ENCODE assay signal across 14 cellular contexts in the genomic region with DNA sequence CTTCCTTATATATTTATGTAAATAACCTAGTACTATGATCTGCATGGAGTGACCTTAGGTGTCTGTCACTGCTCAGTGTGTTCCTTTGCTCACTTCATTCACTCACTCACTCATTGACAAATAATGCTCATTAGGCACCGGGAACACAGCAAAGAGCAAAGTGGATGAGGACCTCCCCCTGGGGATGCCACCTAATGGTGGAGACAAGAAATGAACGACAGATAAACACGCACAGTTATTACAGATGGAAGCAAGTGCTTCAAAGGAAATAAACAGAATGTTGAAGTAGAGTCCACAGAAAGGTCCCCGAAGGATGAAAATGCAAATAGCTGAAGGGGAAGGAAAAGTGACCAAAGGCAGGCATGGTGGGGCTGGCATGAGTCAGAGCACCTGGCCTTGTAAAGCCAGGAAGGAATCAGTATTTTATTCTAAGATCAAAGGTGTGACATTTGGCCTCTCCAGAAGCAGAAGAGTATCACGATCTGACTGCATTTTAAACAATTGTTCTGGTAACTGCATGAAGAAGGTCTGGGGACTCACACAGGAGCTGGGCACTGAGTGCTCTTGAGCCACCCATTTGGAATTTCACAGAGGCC. TPM values are rescaled to one million over a fixed set of nuclear protein-coding genes. Genes with fewer than 3 reads are reported as not detected.
DNase-seq lines count a peak whose midpoint lies in the region; TF ChIP-seq lines count a peak whose summit lies in the region.
"Had no signal": no experiment of that assay in that cellular context is flagged by ENCODE, and none has a peak within 500 bp of the region (broad histone marks: within the 10 kb centered on the region; RNA-seq: fewer than 3 reads in every experiment).

No MANE protein-coding gene starts in this region.

- peak; percentile 57 for TF ChIP-seq CTCF in A673 (conservative IDR thresholded peaks at IDR 0.05; ENCODE audit: low read depth, low read length)
- TF ChIP-seq CTCF in GM12865 (IDR thresholded peaks at IDR 0.05; ENCODE audit: insufficient read depth, low read depth, low read length, missing control alignments): no peak
- TF ChIP-seq CTCF in OCI-LY3 (IDR thresholded peaks at IDR 0.05; ENCODE audit: low read depth, low read length): peak; percentile 44
- peak; percentile 57 for TF ChIP-seq CTCF in epithelial cell of proximal tubule (conservative IDR thresholded peaks at IDR 0.05; ENCODE audit: low read depth, low read length)

- DNase-seq in A673 (ENCODE audit: low spot score) (peak; percentile 54), GM12865 (ENCODE audit: low read depth) (peak; percentile 29), epithelial cell of proximal tubule (ENCODE audit: low read depth) (no peak), inferior parietal cortex (ENCODE audit: extremely low spot score) (no peak), DMS79 (lab: John Stamatoyannopoulos, UW) (no peak), amniotic stem cell (lab: John Stamatoyannopoulos, UW) (no peak)
- DNase-seq in activated T-cell treated with anti-CD3 and anti-CD28 coated beads, Interleukin-2, amount 50 U/mL, for 1 hour: no peak
- DNase-seq: activated CD4-positive, alpha-beta memory T cell treated with anti-CD3 and anti-CD28 coated beads for 36 hours; amygdala; kidney glomerular epithelial cell; NCI-H1048; substantia nigra had no signal

- H3K79me2 ChIP-seq in OCI-LY3 (ENCODE audit: low read length): no peaks in the 10 kb centered on the region

- H3K4me3 ChIP-seq in A673 (ENCODE audit: low read depth, low read length, poor library complexity, severe bottlenecking): no peak overlapping the region
- H3K4me3 ChIP-seq in GM12865 (ENCODE audit: low read depth, low read length): no peak overlapping the region
- no peak overlapping the region for H3K4me3 ChIP-seq in OCI-LY3 (ENCODE audit: low read length)
- no peak overlapping the region for H3K4me3 ChIP-seq in epithelial cell of proximal tubule (ENCODE audit: low read depth, low read length)

- no TSS peak for BruUV-seq in A673 (replicated peaks; lab: Mats Ljungman, UMichigan)

- no peaks in the 10 kb centered on the region for H4K20me1 ChIP-seq in OCI-LY3 (ENCODE audit: insufficient read depth, low read length)

- H3K27ac ChIP-seq in A673 (ENCODE audit: low read depth, low read length, poor library complexity, severe bottlenecking) (no peak overlapping the region), OCI-LY3 (ENCODE audit: low read length) (no peak overlapping the region)
- H3K27ac ChIP-seq: epithelial cell of prostate had no signal

- H3K27me3 ChIP-seq in A673 (replicated peaks; ENCODE audit: insufficient read depth, low read depth, low read length, poor library complexity) (no peaks in the 10 kb centered on the region), OCI-LY3 (ENCODE audit: low read depth, low read length) (no peaks in the 10 kb centered on the region)

- H3K9me3 ChIP-seq in A673 (ENCODE audit: low read depth, low read length, poor library complexity, severe bottlenecking): no peaks in the 10 kb centered on the region
- H3K9me3 ChIP-seq in OCI-LY3 (ENCODE audit: insufficient read depth, low read length): no peaks in the 10 kb centered on the region

- H3K4me1 ChIP-seq in A673 (ENCODE audit: insufficient read depth, low read length, poor library complexity, severe bottlenecking): peaks cover 7% of the 10 kb centered on the region
- peaks cover 5% of the 10 kb centered on the region; the same call in 1 of the 2 replicates for H3K4me1 ChIP-seq in OCI-LY3 (ENCODE audit: low read length)

- H3K9ac ChIP-seq in OCI-LY3 (ENCODE audit: low read length): no peak overlapping the region

- CTCF ChIA-PET in A673 (lab: Charles Lee): no interaction called here

- intact Hi-C loops in A673 (cut with micrococcal nuclease; ENCODE audit: unreplicated experiment): no loop called here

- no peak overlapping the region for H3K4me2 ChIP-seq in OCI-LY3 (ENCODE audit: low read length)

- H3K36me3 ChIP-seq in A673 (ENCODE audit: insufficient read depth, low read length, poor library complexity, severe bottlenecking) (no peaks in the 10 kb centered on the region), OCI-LY3 (replicated peaks; ENCODE audit: low read depth, low read length) (no peaks in the 10 kb centered on the region)

- no peak overlapping the region for H2AFZ ChIP-seq in OCI-LY3 (ENCODE audit: low read depth, low read length)

- POLR2A ChIA-PET in A673 (lab: Charles Lee; ENCODE audit: low non-redundant PET): no interaction called here

RNA-seq across cellular contexts. Expression of a gene that starts 23.1 kb away (rescaled TPM):
- 2.7 and 4.8 TPM in 2 replicates for total RNA-seq in A673 (2021)
- total RNA-seq in epithelial cell of proximal tubule: 0.29 and 0.52 TPM in 2 replicates
- total RNA-seq: activated CD4-positive, alpha-beta memory T cell treated with anti-CD3 and anti-CD28 coated beads for 36 hours had no signal

Comparison
In these comparisons a context has a peak if more than half of its experiments do, and no peak if none do; other contexts are left out.
1. DNase-seq: peak in A673 (single experiment) and GM12865 (single experiment); none in epithelial cell of proximal tubule (single experiment), activated T-cell treated with anti-CD3 and anti-CD28 coated beads, Interleukin-2, amount 50 U/mL, for 1 hour (single experiment), inferior parietal cortex (single experiment), DMS79 (single experiment) and amniotic stem cell (single experiment).